20 cellular contexts compared by ENCODE assay signal in the genomic region with DNA sequence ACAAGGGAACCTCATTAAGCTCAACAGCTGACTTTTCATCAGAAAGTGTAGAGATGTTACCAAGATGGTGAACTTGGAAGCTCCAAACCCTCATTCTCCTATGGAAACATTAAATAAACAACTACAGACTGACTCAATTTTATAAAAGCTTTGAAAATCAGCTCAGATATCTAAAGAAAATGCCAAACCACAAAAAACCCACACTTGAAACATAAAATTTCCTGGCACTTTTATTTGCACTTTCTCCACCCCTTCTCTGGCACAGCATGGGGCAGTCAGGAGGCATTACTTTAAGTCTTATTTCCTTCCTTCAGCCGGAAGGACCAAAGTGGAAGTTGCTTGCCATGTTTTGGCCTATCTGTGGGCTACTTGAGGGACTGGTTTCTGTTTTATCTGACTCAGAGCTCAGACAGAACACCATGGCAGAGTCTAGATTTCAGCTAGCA.
DNase-seq lines count a peak whose midpoint lies in the region; ATAC-seq, FAIRE-seq and TF ChIP-seq lines count a peak whose summit lies in the region.
"Had no signal": no experiment of that assay in that cellular context is flagged by ENCODE, and none has a peak within 500 bp of the region (broad histone marks: within the 10 kb centered on the region; RNA-seq: fewer than 3 reads in every experiment).

No MANE protein-coding gene starts in this region.

- H3K4me3 ChIP-seq in astrocyte of the spinal cord (ENCODE audit: low read depth, low read length), result no peak overlapping the region
- H3K4me3 ChIP-seq: smooth muscle cell, tibial nerve had no signal

- peaks cover 0 to 2% (median 0%) of the 10 kb centered on the region in 3 donors for H3K27me3 Mint-ChIP-seq in CD14-positive monocyte (ENCODE audit: low read depth in 3 of 3)
- H3K27me3 Mint-ChIP-seq: stimulated activated naive CD8-positive, alpha-beta T cell treated with anti-CD3 and anti-CD28 coated beads, Interleukin-15, Interleukin-2, amounts not matched to agents 100 ng/mL and 50 ng/mL, for 24 hours had no signal

- H3K27ac Mint-ChIP-seq in CD14-positive monocyte, result no peak overlapping the region
- H3K27ac Mint-ChIP-seq: activated CD4-positive, alpha-beta T cell treated with anti-CD3 and anti-CD28 coated beads, Interleukin-2, amount 10 ng/mL, durations not matched to agents 24 days and 14 days; stimulated activated naive CD8-positive, alpha-beta T cell treated with anti-CD3 and anti-CD28 coated beads, Interleukin-15, Interleukin-2, amounts not matched to agents 100 ng/mL and 50 ng/mL, for 24 hours had no signal

- no peak for FAIRE-seq in RCC 7860 (lab: Jason Lieb, UNC)
- FAIRE-seq: TTC549 had no signal

- TF ChIP-seq CTCF in astrocyte of the spinal cord (IDR thresholded peaks at IDR 0.05; ENCODE audit: low read depth, low read length) (no peak), CD14-positive monocyte (IDR thresholded peaks at IDR 0.05) (no peak)

- no peaks in the 10 kb centered on the region for H3K36me3 Mint-ChIP-seq in CD14-positive monocyte

- intact Hi-C loops in CD14-positive monocyte (cut with micrococcal nuclease), result no loop called here

- peaks cover 0 to 9% (median 6%) of the 10 kb centered on the region in 7 donors for H3K9me3 Mint-ChIP-seq in CD14-positive monocyte

- ATAC-seq in HG03196 (IDR thresholded peaks at IDR 0.05; ENCODE audit: unreplicated experiment), result no peak

- peaks cover 4% of the 10 kb centered on the region for H3K4me1 Mint-ChIP-seq in CD14-positive monocyte
- H3K4me1 Mint-ChIP-seq: activated CD4-positive, alpha-beta T cell treated with anti-CD3 and anti-CD28 coated beads, Interleukin-2, amount 10 ng/mL, durations not matched to agents 24 days and 14 days; central memory CD8-positive, alpha-beta T cell had no signal

- H3K4me3 Mint-ChIP-seq in CD14-positive monocyte, result no peak overlapping the region
- H3K4me3 Mint-ChIP-seq: activated CD4-positive, alpha-beta T cell treated with anti-CD3 and anti-CD28 coated beads, Interleukin-2, amount 10 ng/mL, durations not matched to agents 24 days and 14 days; central memory CD8-positive, alpha-beta T cell; stimulated activated naive CD8-positive, alpha-beta T cell treated with anti-CD3 and anti-CD28 coated beads, Interleukin-15, Interleukin-2, amounts not matched to agents 100 ng/mL and 50 ng/mL, for 24 hours had no signal

- peak; percentile 38 for DNase-seq in CMK (ENCODE audit: low read depth)
- DNase-seq in EL, result peak; percentile 23
- peak; percentile 60 for DNase-seq in MV-4-11 (lab: John Stamatoyannopoulos, UW)
- DNase-seq in astrocyte of the spinal cord (ENCODE audit: low read depth, low spot score), result peak; percentile 59
- DNase-seq in CD14-positive monocyte (ENCODE audit: low spot score), result no peak
- no peak for DNase-seq in RCC 7860 (ENCODE audit: low spot score)
- DNase-seq: activated CD4-positive, alpha-beta T cell treated with anti-CD3 and anti-CD28 coated beads, Interleukin-2, amount 10 ng/mL, durations not matched to agents 24 days and 14 days; anterior cingulate cortex; GOT3; head of caudate nucleus; KBM-7; NCI-H1694 treated with DMSO at 0.1 percent for 48 hours; SHP77 treated with DMSO at 0.1 percent for 48 hours; stimulated activated CD4-positive, alpha-beta T cell treated with anti-CD3 and anti-CD28 coated beads, Interleukin-2, amount 100 ng/mL, for 48 hours had no signal

- in situ Hi-C loops in astrocyte of the spinal cord (cut with HindIII; ENCODE audit: low sequenced_read_pairs), result no loop called here

Comparison
In these comparisons a context has a peak if more than half of its experiments do, and no peak if none do; other contexts are left out.
1. DNase-seq: peak in CMK (single experiment), EL (single experiment), MV-4-11 (single experiment) and astrocyte of the spinal cord (single experiment); none in CD14-positive monocyte (single experiment) and RCC 7860 (single experiment).